ENCODE assay signal across 21 cellular contexts in genomic region chr7:2205036-2205780, GRCh38. TPM values are rescaled to one million over a fixed set of nuclear protein-coding genes. Genes with fewer than 3 reads are reported as not detected.
DNase-seq lines count a peak whose midpoint lies in the region; TF ChIP-seq lines count a peak whose summit lies in the region.
"Had no signal": no experiment of that assay in that cellular context is flagged by ENCODE, and none has a peak within 500 bp of the region (broad histone marks: within the 10 kb centered on the region; RNA-seq: fewer than 3 reads in every experiment).

No MANE protein-coding gene starts in this region.

- no peak overlapping the region for H2AK5ac ChIP-seq in H9 (ENCODE audit: insufficient read length, low read length)
- peak overlapping the region; percentile 61 for H2AK5ac ChIP-seq in mesenchymal stem cell (ENCODE audit: low read length, severe bottlenecking)

- no peak for TF ChIP-seq RAD21 in SK-N-SH (IDR thresholded peaks at IDR 0.05; ENCODE audit: low read length)

- no peak for TF ChIP-seq EP300 in SK-N-SH (IDR thresholded peaks at IDR 0.05; ENCODE audit: borderline replicate concordance in 1 of 2, low read depth in 1 of 2, low read length in 1 of 2)

- H3K4ac ChIP-seq in H9 (ENCODE audit: low read depth, low read length) (no peak overlapping the region), mesenchymal stem cell (ENCODE audit: low read depth in 1 of 2, low read length in 2 of 2) (no peak overlapping the region)

- H3K79me1 ChIP-seq in H9 (ENCODE audit: insufficient read depth, low read depth, low read length, poor library complexity, severe bottlenecking) (no peaks in the 10 kb centered on the region), mesenchymal stem cell (replicated peaks; ENCODE audit: low read length, poor library complexity, severe bottlenecking) (peaks cover 37% of the 10 kb centered on the region)

- H3K4me3 ChIP-seq in SK-N-SH (ENCODE audit: low read depth in 2 of 2, low read length in 1 of 2) (no peak overlapping the region), mesenchymal stem cell (ENCODE audit: insufficient read depth in 1 of 2, low read depth in 1 of 2, low read length in 2 of 2) (no peak overlapping the region), spleen (no peak overlapping the region), testis (no peak overlapping the region)
- H3K4me3 ChIP-seq: PC-9, SJCRH30 had no signal

- H3K27me3 Mint-ChIP-seq in H9 (ENCODE audit: low read depth), result no peaks in the 10 kb centered on the region
- H3K27me3 Mint-ChIP-seq: CD4-positive, alpha-beta memory T cell had no signal

- no peak overlapping the region for H4K5ac ChIP-seq in H9 (ENCODE audit: insufficient read length, low read depth, low read length)

- H4K8ac ChIP-seq in H9 (replicated peaks; ENCODE audit: insufficient read length, low read depth, low read length) (no peak overlapping the region), mesenchymal stem cell (ENCODE audit: low read length) (no peak overlapping the region)

- TF ChIP-seq POLR2A in spleen (IDR thresholded peaks at IDR 0.05) (no peak), testis (IDR thresholded peaks at IDR 0.05) (no peak)

- H3K4me2 ChIP-seq in H9 (ENCODE audit: insufficient read depth, insufficient read length, low read length) (no peak overlapping the region), SK-N-SH (no peak overlapping the region), mesenchymal stem cell (ENCODE audit: low read length, poor library complexity, severe bottlenecking) (no peak overlapping the region)
- H3K4me2 ChIP-seq: PC-9 had no signal

- H3K4me1 ChIP-seq in H9 (ENCODE audit: insufficient read depth, low read length), result no peaks in the 10 kb centered on the region
- peaks cover 4 to 43% of the 10 kb centered on the region in 2 experiments; a peak in 2 of 4 replicates for H3K4me1 ChIP-seq in SK-N-SH (ENCODE audit: control insufficient read depth in 1 of 2, insufficient read depth in 2 of 2, low read depth in 1 of 2, low read length in 1 of 2)
- peaks cover 15% of the 10 kb centered on the region for H3K4me1 ChIP-seq in mesenchymal stem cell (ENCODE audit: control insufficient read depth, insufficient read depth, low read depth, low read length)
- peaks cover 0 to 31% (median 15%) of the 10 kb centered on the region in 6 donors for H3K4me1 ChIP-seq in spleen
- peaks cover 5% of the 10 kb centered on the region for H3K4me1 ChIP-seq in testis
- H3K4me1 ChIP-seq: SJCRH30 had no signal

- no peak overlapping the region for H3K18ac ChIP-seq in H9 (ENCODE audit: insufficient read length, low read depth, low read length)
- no peak overlapping the region for H3K18ac ChIP-seq in mesenchymal stem cell (ENCODE audit: low read depth in 1 of 2, low read length in 2 of 2)

- DNase-seq in H9 (no peak), SK-N-SH (peak; percentile 11), mesenchymal stem cell (no peak), spleen (peak; percentile 45), DMS114 treated with DMSO at 0.1 percent for 48 hours (lab: John Stamatoyannopoulos, UW; ENCODE audit: unreplicated experiment) (no peak), testis (no peak), SKM-1 (lab: John Stamatoyannopoulos, UW; ENCODE audit: unreplicated experiment) (no peak)
- DNase-seq: activated CD4-positive, alpha-beta T cell treated with anti-CD3 and anti-CD28 coated beads, Interleukin-2, amount 50 U/mL, for 1 hour; activated CD8-positive, alpha-beta memory T cell treated with anti-CD3 and anti-CD28 coated beads, Interleukin-2, amount 50 U/mL, for 48 hours; anterior cingulate cortex; CD4-positive, alpha-beta memory T cell; central memory CD4-positive, alpha-beta T cell; GOT3; kidney glomerular epithelial cell; NCI-H187 treated with DMSO at 0.1 percent for 48 hours; NCI-H2227 treated with DMSO at 0.1 percent for 48 hours; PC-9; SJCRH30; stimulated activated CD4-positive, alpha-beta T cell treated with anti-CD3 and anti-CD28 coated beads, Interleukin-15, amount 100 ng/mL, for 24 hours; T-helper 2 cell had no signal

- TF ChIP-seq CTCF in H9 (conservative IDR thresholded peaks at IDR 0.05), result no peak
- TF ChIP-seq CTCF in SK-N-SH (IDR thresholded peaks at IDR 0.05), result no peak
- no peak for TF ChIP-seq CTCF in spleen (IDR thresholded peaks at IDR 0.05 in 8 of 11, conservative IDR thresholded peaks at IDR 0.05 in 3 of 11)
- TF ChIP-seq CTCF in testis (IDR thresholded peaks at IDR 0.05), result no peak

- no peak overlapping the region for H2BK20ac ChIP-seq in H9 (ENCODE audit: low read depth, low read length, poor library complexity, severe bottlenecking)

- POLR2A ChIA-PET in SK-N-SH (lab: Yijun Ruan, JAX), result no interaction called here

- no peak overlapping the region for H2BK15ac ChIP-seq in H9 (ENCODE audit: low read depth, low read length)
- H2BK15ac ChIP-seq in mesenchymal stem cell (ENCODE audit: low read depth, poor library complexity, severe bottlenecking), result no peak overlapping the region

- H2BK5ac ChIP-seq in H9 (ENCODE audit: insufficient read length, low read length) (no peak overlapping the region), mesenchymal stem cell (ENCODE audit: low read depth, low read length, poor library complexity, severe bottlenecking) (no peak overlapping the region)

- CTCF ChIA-PET in SK-N-SH (lab: Yijun Ruan, JAX), result interaction anchor here (0.7 to 3.6 kb wide), 4 partner anchors 11 to 541 kb away, joined by 3 to 24 read pairs (median 3); no protein-coding TSS in a partner anchor

- H3K36me3 ChIP-seq in SK-N-SH (replicated peaks in 1 of 2; ENCODE audit: control insufficient read depth in 1 of 2, insufficient read depth in 2 of 2, low read length in 1 of 2) (peaks cover 18 to 26% of the 10 kb centered on the region in 2 experiments), mesenchymal stem cell (ENCODE audit: control insufficient read depth in 1 of 2, insufficient read depth in 2 of 2, low read depth in 1 of 2, low read length in 2 of 2) (peaks cover 25 to 50% of the 10 kb centered on the region in 2 experiments), spleen (peaks cover 0 to 74% (median 23%) of the 10 kb centered on the region in 6 donors), testis (ENCODE audit: low read depth, missing control alignments) (no peaks in the 10 kb centered on the region)

- peak overlapping the region in 2 of 3 experiments; percentile 41 to 49; a peak in 3 of 7 replicates for H3K27ac Mint-ChIP-seq in H9
- H3K27ac Mint-ChIP-seq: CD4-positive, alpha-beta memory T cell had no signal

- H3K79me2 ChIP-seq in H9 (ENCODE audit: insufficient read depth, low read length) (no peaks in the 10 kb centered on the region), SK-N-SH (ENCODE audit: insufficient read depth) (no peaks in the 10 kb centered on the region)

- H3K27me3 ChIP-seq in H9 (ENCODE audit: insufficient read depth, low read length), result no peaks in the 10 kb centered on the region
- no peaks in the 10 kb centered on the region for H3K27me3 ChIP-seq in SK-N-SH (ENCODE audit: insufficient read depth)
- no peaks in the 10 kb centered on the region for H3K27me3 ChIP-seq in mesenchymal stem cell (ENCODE audit: control insufficient read depth in 1 of 2, insufficient read depth in 1 of 2, low read length in 2 of 2)
- no peaks in the 10 kb centered on the region for H3K27me3 ChIP-seq in spleen (replicated peaks in 1 of 7)
- no peaks in the 10 kb centered on the region for H3K27me3 ChIP-seq in testis
- H3K27me3 ChIP-seq: SJCRH30 had no signal

- H3F3A ChIP-seq in SK-N-SH (replicated peaks; ENCODE audit: insufficient read depth), result no peaks in the 10 kb centered on the region

- no peak overlapping the region for H3T11ph ChIP-seq in H9 (ENCODE audit: low read length)

- H3K14ac ChIP-seq in H9 (ENCODE audit: insufficient read depth, low read length), result no peak overlapping the region
- H3K14ac ChIP-seq in mesenchymal stem cell (ENCODE audit: low read length in 2 of 2), result no peak overlapping the region

- H4K20me1 ChIP-seq in H9 (ENCODE audit: control insufficient read depth, insufficient read depth, insufficient read length), result no peaks in the 10 kb centered on the region
- 0 out of 2 replicates have a peak, but pooled peaks cover 5% of the 10 kb centered on the region for H4K20me1 ChIP-seq in SK-N-SH (ENCODE audit: insufficient read depth)

- no peak overlapping the region for H2AFZ ChIP-seq in H9 (ENCODE audit: low read length)
- no peak overlapping the region for H2AFZ ChIP-seq in SK-N-SH (ENCODE audit: low read depth)
- no peak overlapping the region for H2AFZ ChIP-seq in mesenchymal stem cell (ENCODE audit: low read depth, low read length)
- H2AFZ ChIP-seq: PC-9 had no signal

- no peak overlapping the region for H2BK12ac ChIP-seq in H9 (ENCODE audit: insufficient read length, low read depth, low read length)
- H2BK12ac ChIP-seq in mesenchymal stem cell (ENCODE audit: low read length in 2 of 2), result no peak overlapping the region

- H3K23me2 ChIP-seq in H9 (ENCODE audit: insufficient read length, low read depth, low read length, poor library complexity, severe bottlenecking), result no peaks in the 10 kb centered on the region

- H3K4me3 Mint-ChIP-seq in H9, result no peak overlapping the region
- H3K4me3 Mint-ChIP-seq: CD4-positive, alpha-beta memory T cell had no signal

- H3K9me2 ChIP-seq in SK-N-SH, result no peaks in the 10 kb centered on the region

- WGBS in H9 (ENCODE audit: extremely low coverage, insufficient read length, low lambda C conversion rate), result no CpG with 5 or more reads among the region's 16 CpGs
- WGBS in SK-N-SH (ENCODE audit: low lambda C conversion rate), result 94% methylated on average over 16 of the region's 16 CpGs
- WGBS in mesenchymal stem cell, result 87% methylated on average over 16 of the region's 16 CpGs
- WGBS in spleen, 5 donors, result 92 to 96% (median 94%) methylated on average over 16 of the region's 16 CpGs
- 82 to 88% methylated on average over 16 of the region's 16 CpGs for WGBS in testis, 2 donors

- no peak overlapping the region for H3K56ac ChIP-seq in H9 (ENCODE audit: insufficient read length, low read depth, low read length)

- H3K9me3 Mint-ChIP-seq in H9, result no peaks in the 10 kb centered on the region; a peak in 1 of 5 replicates

- H2BK120ac ChIP-seq in H9 (ENCODE audit: low read depth, low read length, poor library complexity, severe bottlenecking) (no peak overlapping the region), mesenchymal stem cell (ENCODE audit: low read depth, low read length) (no peak overlapping the region)

- H3K9ac ChIP-seq in H9 (ENCODE audit: extremely low read depth, insufficient read length, low read length), result no peak overlapping the region
- H3K9ac ChIP-seq in SK-N-SH, result no peak overlapping the region
- no peak overlapping the region for H3K9ac ChIP-seq in mesenchymal stem cell (ENCODE audit: low read length)

- intact Hi-C loops in spleen (cut with DNase I; ENCODE audit: low total_unique reads) (loop anchor here (10.0 kb wide), 1 partner anchor 630 kb away; the partner anchor contains the start of gene PSMG3), testis (cut with DNase I; ENCODE audit: low total_unique reads) (no loop called here)

- peaks cover 23 to 41% (median 40%) of the 10 kb centered on the region in 3 experiments; a peak in 6 of 7 replicates for H3K36me3 Mint-ChIP-seq in H9 (ENCODE audit: insufficient read depth in 1 of 3, low read depth in 3 of 3)

- H3K9me3 ChIP-seq in H9 (ENCODE audit: control insufficient read depth, low read depth, low read length), result no peaks in the 10 kb centered on the region
- H3K9me3 ChIP-seq in SK-N-SH, result no peaks in the 10 kb centered on the region
- H3K9me3 ChIP-seq in mesenchymal stem cell (ENCODE audit: control insufficient read depth, low read length), result no peaks in the 10 kb centered on the region
- no peaks in the 10 kb centered on the region for H3K9me3 ChIP-seq in spleen
- no peaks in the 10 kb centered on the region for H3K9me3 ChIP-seq in testis
- H3K9me3 ChIP-seq: SJCRH30 had no signal

- no peak overlapping the region for H3K27ac ChIP-seq in H9 (ENCODE audit: insufficient read length, low read depth, low read length)
- peak overlapping the region in 1 of 2 experiments; percentile 80; a peak in 2 of 4 replicates for H3K27ac ChIP-seq in SK-N-SH (ENCODE audit: low read depth in 2 of 2, low read length in 1 of 2)
- H3K27ac ChIP-seq in mesenchymal stem cell (ENCODE audit: low read length, poor library complexity, severe bottlenecking), result peak overlapping the region; percentile 8
- H3K27ac ChIP-seq in spleen, result no peak overlapping the region
- H3K27ac ChIP-seq in testis, result no peak overlapping the region
- H3K27ac ChIP-seq: PC-9, SJCRH30, VCaP had no signal

- H3K4me1 Mint-ChIP-seq in H9, result no peaks in the 10 kb centered on the region

- H3K23ac ChIP-seq in H9 (ENCODE audit: insufficient read length, low read depth, low read length) (no peak overlapping the region), mesenchymal stem cell (ENCODE audit: low read length in 2 of 2) (peak overlapping the region in 1 of 2 experiments; percentile 70)

- H4K91ac ChIP-seq in H9 (ENCODE audit: insufficient read length, low read depth, low read length), result no peak overlapping the region
- H4K91ac ChIP-seq in mesenchymal stem cell (ENCODE audit: low read length), result no peak overlapping the region

RNA-seq across cellular contexts. Expression of gene MAD1L1, which starts 27.5 kb away (rescaled TPM):
- 37.4 and 39.0 TPM in 2 replicates for total RNA-seq in H9 (2021)
- polyA plus RNA-seq in SK-N-SH (2012; rRNA removed), result 28.7 and 46.2 TPM in 2 replicates
- 20.4 and 23.6 TPM in 2 replicates for polyA plus RNA-seq in SK-N-SH (2012; cell fraction: cytosol; rRNA removed)
- 29.9 and 64.7 TPM in 2 replicates for polyA plus RNA-seq in SK-N-SH (2012; cell fraction: nucleus; rRNA removed)
- polyA plus RNA-seq in mesenchymal stem cell (2013, experiment 1 of 2), result 12.7 TPM
- 12.2 TPM for polyA plus RNA-seq in mesenchymal stem cell (2013, experiment 2 of 2)
- 100 to 1,000 TPM in 1 of 7 donors, 10 to 100 TPM in 6; 47.3 to 104 (median 62.0) TPM for total RNA-seq in spleen
- 100 to 1,000 TPM in 1 of 3 donors, 10 to 100 TPM in 2; 48.8 to 118 (median 75.0) TPM for polyA plus RNA-seq in spleen
- 100 to 1,000 TPM in 1 of 2 donors, 10 to 100 TPM in 1; 94.6 to 149 TPM for total RNA-seq in testis
- polyA plus RNA-seq in testis (ENCODE audit: insufficient read depth, low read depth, low replicate concordance), result 63.1 TPM

RNA-seq across cellular contexts. Expression of gene MRM2, which starts 36.8 kb away (rescaled TPM):
- total RNA-seq in H9 (2021) (57.2 and 59.0 TPM in 2 replicates), spleen (10 to 100 TPM; 19.0 to 24.7 (median 23.3) TPM), testis (10 to 100 TPM; 18.1 to 20.5 TPM)
- polyA plus RNA-seq in SK-N-SH (2012; rRNA removed) (30.7 and 34.8 TPM in 2 replicates), spleen (10 to 100 TPM; 24.1 to 35.8 (median 27.2) TPM), testis (ENCODE audit: insufficient read depth, low read depth, low replicate concordance) (31.2 TPM)
- polyA plus RNA-seq in SK-N-SH (2012; cell fraction: cytosol; rRNA removed), result 36.0 and 37.6 TPM in 2 replicates
- 13.9 and 18.7 TPM in 2 replicates for polyA plus RNA-seq in SK-N-SH (2012; cell fraction: nucleus; rRNA removed)
- polyA plus RNA-seq in mesenchymal stem cell (2013, experiment 1 of 2), result 15.6 TPM
- polyA plus RNA-seq in mesenchymal stem cell (2013, experiment 2 of 2), result 14.8 TPM

RNA-seq across cellular contexts. Expression of gene NUDT1, which starts 36.8 kb away (rescaled TPM):
- total RNA-seq in H9 (2021) (80.3 and 84.7 TPM in 2 replicates), spleen (10 to 100 TPM; 13.7 to 29.4 (median 20.4) TPM), testis (10 to 100 TPM; 27.5 to 39.4 TPM)
- polyA plus RNA-seq in SK-N-SH (2012; rRNA removed) (79.5 and 98.1 TPM in 2 replicates), spleen (10 to 100 TPM; 38.2 to 69.3 (median 42.4) TPM), testis (ENCODE audit: insufficient read depth, low read depth, low replicate concordance) (68.0 TPM)
- 69.1 and 83.0 TPM in 2 replicates for polyA plus RNA-seq in SK-N-SH (2012; cell fraction: cytosol; rRNA removed)
- 53.9 and 64.3 TPM in 2 replicates for polyA plus RNA-seq in SK-N-SH (2012; cell fraction: nucleus; rRNA removed)
- 13.8 TPM for polyA plus RNA-seq in mesenchymal stem cell (2013, experiment 1 of 2)
- 13.5 TPM for polyA plus RNA-seq in mesenchymal stem cell (2013, experiment 2 of 2)

Comparison
In these comparisons a context has a peak if more than half of its experiments do, and no peak if none do; other contexts are left out.
1. DNase-seq: peak in SK-N-SH (single experiment) and spleen (single experiment); none in H9 (single experiment), mesenchymal stem cell (single experiment), DMS114 treated with DMSO at 0.1 percent for 48 hours (single experiment), testis (single experiment) and SKM-1 (single experiment).